Comparison of ENCODE assay signal across 32 cellular contexts in genomic region chr16:27803775-27804549, GRCh38.
DNase-seq lines count a peak whose midpoint lies in the region; ATAC-seq lines count a peak whose summit lies in the region.
"Had no signal": no experiment of that assay in that cellular context is flagged by ENCODE, and none has a peak within 500 bp of the region (broad histone marks: within the 10 kb centered on the region; RNA-seq: fewer than 3 reads in every experiment).

No MANE protein-coding gene starts in this region.

- no peak for DNase-seq in activated T-cell treated with anti-CD3 and anti-CD28 coated beads, Interleukin-2, amount 50 U/mL, for 72 hours
- no peak for DNase-seq in activated T-cell treated with anti-CD3 and anti-CD28 coated beads, Interleukin-2, amount 50 U/mL, for 24 hours
- peak; percentile 14 for DNase-seq in foreskin melanocyte
- no peak for DNase-seq in stimulated activated naive B cell treated with anti-CD40 and anti-IgM and Interleukin-4, amounts not matched to agents 10 μg/mL and 1 μg/mL and 100 μg/mL, for 72 hours
- no peak for DNase-seq in activated gamma-delta T cell treated with Interleukin-2 at 50 U/mL for 16 hours
- DNase-seq in effector CD8-positive, alpha-beta T cell (lab: John Stamatoyannopoulos, UW) = no peak
- no peak for DNase-seq in COLO829 (ENCODE audit: low spot score)
- DNase-seq: activated CD4-positive, alpha-beta T cell treated with anti-CD3 and anti-CD28 coated beads, Interleukin-2, amount 50 U/mL, for 4 hours; activated CD4-positive, CD25-positive, alpha-beta regulatory T cell; activated CD8-positive, alpha-beta memory T cell treated with anti-CD3 and anti-CD28 coated beads, Interleukin-2, amount 50 U/mL, for 4 hours; AML-193; caudate nucleus; COR-L47; foreskin keratinocyte; HFFc6; Kasumi-1; left ventricle myocardium superior; naive thymus-derived CD4-positive, alpha-beta T cell; NK-92 treated with Interleukin-12 subunit alpha and Interleukin-12 subunit beta, amount 100 ng/mL, for 24 hours; PC-9; SHP77; stomach; thyroid gland had no signal

- ATAC-seq in activated T-cell treated with anti-CD3 and anti-CD28 coated beads, Interleukin-2, amount 50 U/mL, for 72 hours (replicated peaks in 1 of 2) = no peak
- ATAC-seq in stimulated activated naive B cell treated with anti-CD40 and anti-IgM and Interleukin-4, amounts not matched to agents 10 μg/mL and 1 μg/mL and 100 μg/mL, for 72 hours (replicated peaks) = no peak
- ATAC-seq: A549; activated T-helper 17 cell treated with anti-CD3 and anti-CD28 coated beads, Interleukin-2, amount 50 U/mL, for 72 hours; foreskin keratinocyte; HepG2; left ventricle myocardium superior; naive thymus-derived CD4-positive, alpha-beta T cell had no signal

- no peaks in the 10 kb centered on the region; the same call in 1 of the 2 replicates for H3K27me3 ChIP-seq in HUES64 (ENCODE audit: insufficient read depth, low read length)
- H3K27me3 ChIP-seq: ascending aorta, foreskin keratinocyte, thyroid gland had no signal

- H3K36me3 ChIP-seq in HUES64 (ENCODE audit: insufficient read depth, low read length) = no peaks in the 10 kb centered on the region
- H3K36me3 ChIP-seq: ascending aorta, esophagus muscularis mucosa, stomach, thyroid gland had no signal

- 31% methylated on average over 10 of the region's 10 CpGs for WGBS in HUES64

- H3K27ac ChIP-seq in HUES64 (ENCODE audit: low read depth, low read length) = no peak overlapping the region
- H3K27ac ChIP-seq: A549, ascending aorta, esophagus muscularis mucosa, foreskin keratinocyte, PC-9, skin epidermis, stomach, thyroid gland had no signal

- peak overlapping the region; percentile 25 for H3K27ac Mint-ChIP-seq in activated T-cell treated with anti-CD3 and anti-CD28 coated beads, Interleukin-2, amount 50 U/mL, for 72 hours
- no peak overlapping the region for H3K27ac Mint-ChIP-seq in activated T-cell treated with anti-CD3 and anti-CD28 coated beads, Interleukin-2, amount 50 U/mL, for 24 hours
- peak overlapping the region; percentile 31 for H3K27ac Mint-ChIP-seq in stimulated activated naive B cell treated with anti-CD40 and anti-IgM and Interleukin-4, amounts not matched to agents 10 μg/mL and 1 μg/mL and 100 μg/mL, for 72 hours
- H3K27ac Mint-ChIP-seq: activated naive CD4-positive, alpha-beta T cell treated with anti-CD3 and anti-CD28 coated beads, Interleukin-2, amount 50 U/mL, for 24 hours; activated T-helper 17 cell treated with anti-CD3 and anti-CD28 coated beads, Interleukin-2, amount 50 U/mL, for 72 hours; HFFc6; mesothelial cell of epicardium; naive thymus-derived CD4-positive, alpha-beta T cell had no signal

- peak overlapping the region in 1 of 2 donors; percentile 5 for H3K4me3 Mint-ChIP-seq in activated T-cell treated with anti-CD3 and anti-CD28 coated beads, Interleukin-2, amount 50 U/mL, for 72 hours
- no peak overlapping the region for H3K4me3 Mint-ChIP-seq in activated T-cell treated with anti-CD3 and anti-CD28 coated beads, Interleukin-2, amount 50 U/mL, for 24 hours
- H3K4me3 Mint-ChIP-seq in stimulated activated naive B cell treated with anti-CD40 and anti-IgM and Interleukin-4, amounts not matched to agents 10 μg/mL and 1 μg/mL and 100 μg/mL, for 72 hours = no peak overlapping the region
- H3K4me3 Mint-ChIP-seq: activated naive CD4-positive, alpha-beta T cell treated with anti-CD3 and anti-CD28 coated beads, Interleukin-2, amount 50 U/mL, for 24 hours; activated T-helper 17 cell treated with anti-CD3 and anti-CD28 coated beads, Interleukin-2, amount 50 U/mL, for 72 hours; HFFc6; mesothelial cell of epicardium had no signal

- no peak overlapping the region for H3K9ac ChIP-seq in HUES64 (ENCODE audit: low read depth, low read length)

- H3K36me3 Mint-ChIP-seq in activated T-cell treated with anti-CD3 and anti-CD28 coated beads, Interleukin-2, amount 50 U/mL, for 72 hours (ENCODE audit: insufficient read depth in 2 of 2) = no peaks in the 10 kb centered on the region
- H3K36me3 Mint-ChIP-seq in activated T-cell treated with anti-CD3 and anti-CD28 coated beads, Interleukin-2, amount 50 U/mL, for 24 hours (ENCODE audit: low read depth) = no peaks in the 10 kb centered on the region
- H3K36me3 Mint-ChIP-seq in stimulated activated naive B cell treated with anti-CD40 and anti-IgM and Interleukin-4, amounts not matched to agents 10 μg/mL and 1 μg/mL and 100 μg/mL, for 72 hours = no peaks in the 10 kb centered on the region
- H3K36me3 Mint-ChIP-seq: activated naive CD4-positive, alpha-beta T cell treated with anti-CD3 and anti-CD28 coated beads, Interleukin-2, amount 50 U/mL, for 24 hours; mesothelial cell of epicardium; naive thymus-derived CD4-positive, alpha-beta T cell had no signal

- no peaks in the 10 kb centered on the region for H3K9me3 ChIP-seq in HUES64 (ENCODE audit: insufficient read depth, low read depth, low read length)
- H3K9me3 ChIP-seq: A549, ascending aorta, esophagus muscularis mucosa, stomach, thyroid gland had no signal

- no peaks in the 10 kb centered on the region for H3K9me3 Mint-ChIP-seq in activated T-cell treated with anti-CD3 and anti-CD28 coated beads, Interleukin-2, amount 50 U/mL, for 72 hours
- H3K9me3 Mint-ChIP-seq in activated T-cell treated with anti-CD3 and anti-CD28 coated beads, Interleukin-2, amount 50 U/mL, for 24 hours = no peaks in the 10 kb centered on the region
- peaks cover 0 to 1% of the 10 kb centered on the region in 2 donors for H3K9me3 Mint-ChIP-seq in stimulated activated naive B cell treated with anti-CD40 and anti-IgM and Interleukin-4, amounts not matched to agents 10 μg/mL and 1 μg/mL and 100 μg/mL, for 72 hours
- H3K9me3 Mint-ChIP-seq: activated naive CD4-positive, alpha-beta T cell treated with anti-CD3 and anti-CD28 coated beads, Interleukin-2, amount 50 U/mL, for 24 hours; activated T-helper 17 cell treated with anti-CD3 and anti-CD28 coated beads, Interleukin-2, amount 50 U/mL, for 72 hours; HFFc6; mesothelial cell of epicardium had no signal

- H3K4me1 ChIP-seq in HUES64 (ENCODE audit: insufficient read depth, low read length) = 0 out of 2 replicates have a peak, but pooled peaks cover 6% of the 10 kb centered on the region
- H3K4me1 ChIP-seq: A549, ascending aorta, esophagus muscularis mucosa, foreskin keratinocyte, stomach, thyroid gland had no signal

- H3K4me1 Mint-ChIP-seq in activated T-cell treated with anti-CD3 and anti-CD28 coated beads, Interleukin-2, amount 50 U/mL, for 72 hours (ENCODE audit: low read depth) = no peaks in the 10 kb centered on the region
- peaks cover 2% of the 10 kb centered on the region for H3K4me1 Mint-ChIP-seq in activated T-cell treated with anti-CD3 and anti-CD28 coated beads, Interleukin-2, amount 50 U/mL, for 24 hours (ENCODE audit: low read depth)
- H3K4me1 Mint-ChIP-seq in stimulated activated naive B cell treated with anti-CD40 and anti-IgM and Interleukin-4, amounts not matched to agents 10 μg/mL and 1 μg/mL and 100 μg/mL, for 72 hours = no peaks in the 10 kb centered on the region
- H3K4me1 Mint-ChIP-seq: mesothelial cell of epicardium had no signal

- H3K4me3 ChIP-seq in HUES64 (ENCODE audit: low read length) = peak overlapping the region; percentile 24; the same call in 1 of the 2 replicates
- H3K4me3 ChIP-seq: A549, ascending aorta, esophagus muscularis mucosa, PC-9, skin epidermis, stomach, thyroid gland had no signal

- H3K27me3 Mint-ChIP-seq in activated T-cell treated with anti-CD3 and anti-CD28 coated beads, Interleukin-2, amount 50 U/mL, for 72 hours (ENCODE audit: low read depth) = peaks cover 23% of the 10 kb centered on the region
- H3K27me3 Mint-ChIP-seq in activated T-cell treated with anti-CD3 and anti-CD28 coated beads, Interleukin-2, amount 50 U/mL, for 24 hours = peaks cover 32% of the 10 kb centered on the region
- H3K27me3 Mint-ChIP-seq in stimulated activated naive B cell treated with anti-CD40 and anti-IgM and Interleukin-4, amounts not matched to agents 10 μg/mL and 1 μg/mL and 100 μg/mL, for 72 hours = peaks cover 23 to 40% of the 10 kb centered on the region in 2 donors
